In the genomic region with DNA sequence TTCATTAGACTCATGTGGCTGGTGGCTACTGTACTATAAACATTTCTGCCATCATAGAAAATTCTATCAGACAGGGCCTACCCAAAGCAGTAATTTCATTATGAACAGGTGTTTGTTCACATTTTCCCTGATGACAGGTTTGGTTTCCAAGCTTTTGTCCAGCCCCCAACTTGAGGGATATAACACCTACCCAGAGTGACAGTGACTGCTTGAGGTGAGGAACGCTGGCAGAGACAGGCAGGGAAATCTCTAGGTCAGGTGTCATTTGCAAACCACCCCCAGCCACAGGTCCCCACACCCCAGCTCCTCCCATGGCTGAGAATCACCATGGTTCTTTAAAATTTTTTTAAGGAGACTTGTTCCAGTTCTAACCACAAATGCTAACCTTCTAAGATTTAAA, we compare ENCODE assay signal across 30 cellular contexts.
"Had no signal": no experiment of that assay in that cellular context is flagged by ENCODE, and none has a peak within 500 bp of the region (broad histone marks: within the 10 kb centered on the region; RNA-seq: fewer than 3 reads in every experiment).

No MANE protein-coding gene starts in this region.

- H3K9me3 Mint-ChIP-seq: activated B cell treated with CpG ODN at 0.5 μM for 24 hours; activated CD4-positive, alpha-beta memory T cell treated with anti-CD3 and anti-CD28 coated beads, Interleukin-2, amount 10 ng/mL, durations not matched to agents 7 days and 5 days; activated naive CD4-positive, alpha-beta T cell treated with anti-CD3 and anti-CD28 coated beads for 36 hours; brain; central memory CD8-positive, alpha-beta T cell; T-cell had no signal

- ATAC-seq: K562, Panc1, Right ventricle myocardium inferior, T-cell had no signal

- H3K27ac ChIP-seq: SK-N-MC had no signal

- H3K4me1 Mint-ChIP-seq: activated B cell treated with CpG ODN at 0.5 μM for 24 hours, brain, T-cell had no signal

- H3K27ac Mint-ChIP-seq: activated B cell treated with CpG ODN at 0.5 μM for 24 hours; activated CD4-positive, alpha-beta memory T cell treated with anti-CD3 and anti-CD28 coated beads, Interleukin-2, amount 10 ng/mL, durations not matched to agents 7 days and 5 days; activated naive CD4-positive, alpha-beta T cell treated with anti-CD3 and anti-CD28 coated beads for 36 hours; T-cell had no signal

- H3K36me3 Mint-ChIP-seq: T-cell had no signal

- DNase-seq: activated B cell treated with CpG ODN at 0.5 μM for 24 hours; activated CD4-positive, alpha-beta memory T cell treated with anti-CD3 and anti-CD28 coated beads, Interleukin-2, amount 10 ng/mL, durations not matched to agents 7 days and 5 days; activated CD4-positive, alpha-beta T cell treated with anti-CD3 and anti-CD28 coated beads for 1 hour; activated CD4-positive, alpha-beta T cell treated with anti-CD3 and anti-CD28 coated beads, Interleukin-2, amount 50 U/mL, for 1 hour; activated CD8-positive, alpha-beta memory T cell treated with anti-CD3 and anti-CD28 coated beads, Interleukin-2, amount 50 U/mL, for 48 hours; activated gamma-delta T cell; activated naive CD4-positive, alpha-beta T cell treated with anti-CD3 and anti-CD28 coated beads for 36 hours; activated T-cell treated with anti-CD3 and anti-CD28 coated beads, Interleukin-2, amount 50 U/mL, for 1 hour; amygdala; Kasumi-1; NCI-H1048; NCI-H146; NCI-H187 treated with DMSO at 0.1 percent for 48 hours; NCI-H2171; NCI-H2227 treated with DMSO at 0.1 percent for 48 hours; NCI-H446 treated with DMSO at 0.1 percent for 48 hours; NCI-H524 treated with DMSO at 0.1 percent for 48 hours; NCI-H774; NK-92 treated with Interleukin-12 subunit alpha and Interleukin-12 subunit beta, amount 100 ng/mL, for 24 hours; OCI-M1; RPMI8226; T-cell; T-helper 2 cell; T1000 had no signal

- H3K4me3 Mint-ChIP-seq: activated B cell treated with CpG ODN at 0.5 μM for 24 hours; activated CD4-positive, alpha-beta memory T cell treated with anti-CD3 and anti-CD28 coated beads, Interleukin-2, amount 10 ng/mL, durations not matched to agents 7 days and 5 days; activated naive CD4-positive, alpha-beta T cell treated with anti-CD3 and anti-CD28 coated beads for 36 hours; brain; central memory CD8-positive, alpha-beta T cell; T-cell had no signal

- H3K4me3 ChIP-seq: K562, SK-N-MC had no signal

- H3K27me3 Mint-ChIP-seq: activated B cell treated with CpG ODN at 0.5 μM for 24 hours; activated CD4-positive, alpha-beta memory T cell treated with anti-CD3 and anti-CD28 coated beads, Interleukin-2, amount 10 ng/mL, durations not matched to agents 7 days and 5 days; brain; central memory CD8-positive, alpha-beta T cell; T-cell had no signal
